In genomic region chr2:85420743-85421705, GRCh38 we compare ENCODE assay signal across 1 cellular context.
TF ChIP-seq lines count a peak whose summit lies in the region.

No MANE protein-coding gene starts in this region.

TF ChIP-seq in HepG2, 621 proteins besides CTCF, POLR2A, EP300 and RAD21 (continued from another document and continues in another):
- TF ChIP-seq MTA1 (CRISPR knock-in tag; IDR thresholded peaks at IDR 0.05; ENCODE audit: borderline replicate concordance) (peak; percentile 99), SNAPC2 (CRISPR knock-in tag; IDR thresholded peaks at IDR 0.05) (peak; percentile 78; the same call in 1 of the 2 replicates), HNF4G (IDR thresholded peaks at IDR 0.05; ENCODE audit: borderline replicate concordance, low read depth, low read length) (peak; percentile 95), HNF4G (CRISPR knock-in tag; IDR thresholded peaks at IDR 0.05; ENCODE audit: borderline replicate concordance, low read depth) (peak; percentile 73), HOXA7 (CRISPR knock-in tag; IDR thresholded peaks at IDR 0.05) (no peak), NFKBIZ (CRISPR knock-in tag; IDR thresholded peaks at IDR 0.05) (peak; percentile 94), ZNF790 (CRISPR knock-in tag; IDR thresholded peaks at IDR 0.05; ENCODE audit: borderline replicate concordance) (no peak), ARID5B (CRISPR knock-in tag; IDR thresholded peaks at IDR 0.05) (peak; percentile 100), ZNF629 (CRISPR knock-in tag; conservative IDR thresholded peaks at IDR 0.05) (peak; percentile 38), ZNF335 (CRISPR knock-in tag; IDR thresholded peaks at IDR 0.05) (peak; percentile 30), U2AF2 (IDR thresholded peaks at IDR 0.05; ENCODE audit: low read depth, low read length) (peak; percentile 61; the same call in 1 of the 2 replicates), MEIS1 (CRISPR knock-in tag; IDR thresholded peaks at IDR 0.05; ENCODE audit: borderline replicate concordance) (peak; percentile 53), ZNF501 (CRISPR knock-in tag; IDR thresholded peaks at IDR 0.05) (peak; percentile 85), STAG1 (CRISPR knock-in tag; IDR thresholded peaks at IDR 0.05) (peak; percentile 100), NR2F2 (IDR thresholded peaks at IDR 0.05; ENCODE audit: borderline replicate concordance, low read depth) (peak; percentile 85), ZNF142 (CRISPR knock-in tag; IDR thresholded peaks at IDR 0.05) (peak; percentile 66; the same call in 1 of the 2 replicates), GPN1 (CRISPR knock-in tag; IDR thresholded peaks at IDR 0.05; ENCODE audit: borderline replicate concordance) (no peak), PRDM10 (CRISPR knock-in tag; IDR thresholded peaks at IDR 0.05; ENCODE audit: low read depth) (peak; percentile 93; the same call in 1 of the 2 replicates), PRMT3 (CRISPR knock-in tag; IDR thresholded peaks at IDR 0.05; ENCODE audit: borderline replicate concordance, low read depth) (peak; percentile 69; the same call in 1 of the 2 replicates), FLYWCH1 (CRISPR knock-in tag; IDR thresholded peaks at IDR 0.05) (no peak), CREM (IDR thresholded peaks at IDR 0.05) (peak; percentile 89), CREM (CRISPR knock-in tag; IDR thresholded peaks at IDR 0.05) (no peak), ZNF552 (CRISPR knock-in tag; IDR thresholded peaks at IDR 0.05; ENCODE audit: borderline replicate concordance) (peak; percentile 33; the same call in 1 of the 2 replicates), TEF (CRISPR knock-in tag; IDR thresholded peaks at IDR 0.05) (0 out of 2 replicates have a peak, but pooled peaks have one; percentile 43), KDM5A (IDR thresholded peaks at IDR 0.05; ENCODE audit: borderline replicate concordance, low read length) (no peak; the same call in 1 of the 2 replicates), CEBPG (CRISPR knock-in tag; IDR thresholded peaks at IDR 0.05) (peak; percentile 99), DMAP1 (CRISPR knock-in tag; IDR thresholded peaks at IDR 0.05) (peak; percentile 77), ZNF496 (CRISPR knock-in tag; IDR thresholded peaks at IDR 0.05; ENCODE audit: insufficient replicate concordance) (no peak), TBX2 (CRISPR knock-in tag; IDR thresholded peaks at IDR 0.05; ENCODE audit: borderline replicate concordance) (peak; percentile 99), CHD2 (IDR thresholded peaks at IDR 0.05; ENCODE audit: low read depth, low read length) (peak; percentile 45; the same call in 1 of the 2 replicates), ZNF609 (CRISPR knock-in tag; IDR thresholded peaks at IDR 0.05; ENCODE audit: borderline replicate concordance) (peak; percentile 99), ATF4 (CRISPR knock-in tag; IDR thresholded peaks at IDR 0.05) (peak in 1 of 2 experiments; percentile 86; a peak in 2 of 4 replicates), ADNP (CRISPR knock-in tag; IDR thresholded peaks at IDR 0.05) (peak; percentile 17; the same call in 1 of the 2 replicates), ZNF33A (CRISPR knock-in tag; IDR thresholded peaks at IDR 0.05; ENCODE audit: borderline replicate concordance) (peak; percentile 75; the same call in 1 of the 2 replicates), ZNF883 (CRISPR knock-in tag; IDR thresholded peaks at IDR 0.05; ENCODE audit: not compliant biosample characterization) (peak; percentile 47), REXO4 (CRISPR knock-in tag; IDR thresholded peaks at IDR 0.05; ENCODE audit: borderline replicate concordance) (no peak), KDM1A (CRISPR knock-in tag; IDR thresholded peaks at IDR 0.05) (peak; percentile 87), NR2C2 (CRISPR knock-in tag; IDR thresholded peaks at IDR 0.05; ENCODE audit: borderline replicate concordance) (peak; percentile 81), ZNF879 (CRISPR knock-in tag; IDR thresholded peaks at IDR 0.05) (peak; percentile 32; the same call in 1 of the 2 replicates), ZMYM2 (CRISPR knock-in tag; IDR thresholded peaks at IDR 0.05) (peak; percentile 81), POLR2AphosphoS5 (IDR thresholded peaks at IDR 0.05; ENCODE audit: low read depth, low read length) (no peak), MIER3 (CRISPR knock-in tag; IDR thresholded peaks at IDR 0.05; ENCODE audit: borderline replicate concordance) (peak; percentile 98; the same call in 1 of the 2 replicates), HDAC1 (CRISPR knock-in tag; IDR thresholded peaks at IDR 0.05) (peak; percentile 96)
